Comparison of ENCODE assay signal across 6 cellular contexts in the genomic region with DNA sequence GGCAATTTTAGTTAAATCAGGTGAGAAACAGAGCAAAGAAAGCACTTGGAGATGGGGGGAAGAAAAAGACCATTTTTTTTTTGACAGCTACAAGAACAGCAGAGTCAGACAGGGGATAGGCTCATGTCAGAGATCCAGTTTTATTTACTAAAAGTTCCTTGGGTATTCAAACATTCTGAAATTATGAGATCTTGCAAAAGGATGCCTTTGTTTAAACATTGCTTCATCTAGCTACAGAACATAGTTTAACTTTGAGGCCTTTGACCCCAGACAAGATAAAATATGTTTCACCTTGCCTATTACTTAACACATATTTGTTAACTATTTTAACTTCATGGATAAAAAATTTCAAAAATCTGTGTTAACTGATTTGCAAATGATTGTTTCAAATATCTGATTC. TPM values are rescaled to one million over a fixed set of nuclear protein-coding genes. Genes with fewer than 3 reads are reported as not detected.
"Had no signal": no experiment of that assay in that cellular context is flagged by ENCODE, and none has a peak within 500 bp of the region (broad histone marks: within the 10 kb centered on the region; RNA-seq: fewer than 3 reads in every experiment).

No MANE protein-coding gene starts in this region.

- DNase-seq: H9, HCEC 1CT, IMR-90 had no signal

- H3K9me3 Mint-ChIP-seq: GM23338, H9 had no signal

- H3K4me1 Mint-ChIP-seq: GM23338, H9 had no signal

- H3K27ac Mint-ChIP-seq: GM23338, H9 had no signal

- ATAC-seq: GM23338, K562 had no signal

- H3K4me3 ChIP-seq: GM23338, K562 had no signal

- H3K27ac ChIP-seq: HL-60 had no signal

- H3K4me3 Mint-ChIP-seq: GM23338, H9 had no signal

RNA-seq across cellular contexts. Expression of a gene that starts 6.4 kb away (rescaled TPM):
- total RNA-seq: K562 had no signal
- polyA plus RNA-seq: K562 had no signal
